Comparison of ENCODE assay signal across 7 cellular contexts in the genomic region with DNA sequence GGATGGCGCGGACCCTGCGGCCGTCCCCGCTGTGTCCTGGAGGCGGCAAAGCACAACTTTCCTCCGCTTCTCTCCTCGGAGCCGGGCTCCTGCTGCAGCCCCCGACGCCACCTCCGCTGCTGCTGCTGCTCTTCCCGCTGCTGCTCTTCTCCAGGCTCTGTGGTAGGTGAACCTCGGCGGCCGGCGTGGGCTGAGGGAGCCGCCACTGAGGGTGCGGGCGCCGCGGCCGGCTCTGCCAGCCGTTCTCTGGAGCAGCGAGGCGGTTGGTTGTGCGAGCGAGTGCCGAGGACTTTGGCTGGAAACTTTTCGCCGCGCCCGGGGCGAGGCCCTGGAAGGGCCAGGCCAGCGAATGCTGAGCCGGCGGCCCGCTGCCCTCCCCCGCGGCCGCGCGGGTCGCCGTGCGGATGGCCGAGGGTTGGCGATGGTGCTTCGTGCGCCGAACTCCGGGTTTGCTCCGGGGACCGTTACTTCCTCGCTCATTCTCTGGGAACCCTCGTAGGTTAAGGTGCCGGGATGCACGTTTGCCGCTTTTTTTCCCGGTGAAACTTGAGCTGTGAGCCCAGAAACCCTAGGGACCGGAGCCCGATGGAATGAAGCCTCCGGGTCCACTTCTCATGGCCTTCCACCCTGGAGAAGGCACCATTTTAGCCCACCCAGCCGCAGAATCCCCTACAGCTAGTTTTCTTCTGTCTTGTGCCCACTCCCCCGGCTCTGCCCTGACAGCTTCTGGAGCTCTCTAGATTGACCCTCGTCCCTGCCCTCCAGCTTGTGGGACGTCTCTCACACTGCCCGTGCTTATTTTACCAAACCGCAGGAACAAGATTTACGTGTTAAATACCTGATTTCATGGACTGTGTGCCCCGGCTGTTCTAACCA. TPM values are rescaled to one million over a fixed set of nuclear protein-coding genes. Genes with fewer than 3 reads are reported as not detected.
DNase-seq lines count a peak whose midpoint lies in the region; ATAC-seq and TF ChIP-seq lines count a peak whose summit lies in the region.

No MANE protein-coding gene starts in this region.

- H3K27me3 Mint-ChIP-seq in T-cell, result peaks cover 23 to 28% of the 10 kb centered on the region in 2 donors

- peaks cover 33 to 44% (median 43%) of the 10 kb centered on the region in 3 donors for H3K4me1 Mint-ChIP-seq in T-cell

- intact Hi-C loops in lower leg skin (cut with DNase I; ENCODE audit: low total_unique reads), result no loop called here

- 1% methylated on average over 32 to 47 of the region's 71 CpGs for WGBS in lower leg skin, 2 donors

- CTCF ChIA-PET in T-cell (lab: Charles Lee), result interaction anchor here in 1 of 2 donors (1.1 kb wide), 1 partner anchor 8 kb away, joined by 5 read pairs; no protein-coding TSS in a partner anchor

- no peak for TF ChIP-seq POLR2A in lower leg skin (IDR thresholded peaks at IDR 0.05)

- peak in 11 of 34 experiments; percentile 1 to 27 (median 15) for DNase-seq in T-cell
- DNase-seq in choroid plexus epithelial cell (ENCODE audit: low read depth), result peak; percentile 77
- peak in 1 of 2 donors; percentile 86 for DNase-seq in lower leg skin (ENCODE audit: low spot score in 2 of 2)
- peak; percentile 3 for DNase-seq in stimulated activated CD8-positive, alpha-beta memory T cell treated with anti-CD3 and anti-CD28 coated beads, Interleukin-4, amount 100 ng/mL, for 24 hours (ENCODE audit: low read depth)
- no peak for DNase-seq in AML-193 (lab: John Stamatoyannopoulos, UW)

- no peaks in the 10 kb centered on the region for H3K9me3 Mint-ChIP-seq in T-cell

- H3K36me3 Mint-ChIP-seq in T-cell, result no peaks in the 10 kb centered on the region

- peak overlapping the region; percentile 85 to 99 (median 90) for H3K4me3 Mint-ChIP-seq in T-cell

- TF ChIP-seq CTCF in choroid plexus epithelial cell (conservative IDR thresholded peaks at IDR 0.05; ENCODE audit: low read depth, low read length), result no peak
- no peak for TF ChIP-seq CTCF in lower leg skin (IDR thresholded peaks at IDR 0.05)

- POLR2A ChIA-PET in T-cell (lab: Charles Lee), result no interaction called here

- H3K4me3 ChIP-seq in choroid plexus epithelial cell (ENCODE audit: low read depth, low read length) (peak overlapping the region; percentile 73), lower leg skin (ENCODE audit: low read depth, poor library complexity, severe bottlenecking) (peak overlapping the region; percentile 50)

- peak; percentile 28 for ATAC-seq in GM18907 (IDR thresholded peaks at IDR 0.05; ENCODE audit: unreplicated experiment)
- peak; percentile 29 for ATAC-seq in HG02973 (IDR thresholded peaks at IDR 0.05; ENCODE audit: unreplicated experiment)
- ATAC-seq in T-cell (replicated peaks in 1 of 4), result peak; percentile 20 to 50 (median 30)

- H3K27ac Mint-ChIP-seq in T-cell, result peak overlapping the region in 1 of 2 donors; percentile 60

RNA-seq across cellular contexts. Expression of a gene that starts 0.6 kb away (rescaled TPM):
- total RNA-seq in T-cell, result 10 to 100 TPM in 1 of 5 donors, 1 to 10 TPM in 4; 6.7 to 11.3 (median 8.4) TPM
- total RNA-seq in lower leg skin, result 1 to 10 TPM; 4.4 to 7.1 (median 5.8) TPM

Comparison
In these comparisons a context has a peak if more than half of its experiments do, and no peak if none do; other contexts are left out.
1. DNase-seq: peak in choroid plexus epithelial cell (single experiment) and stimulated activated CD8-positive, alpha-beta memory T cell treated with anti-CD3 and anti-CD28 coated beads, Interleukin-4, amount 100 ng/mL, for 24 hours (single experiment); none in AML-193 (0 of 2).
2. Peak in every context shown above with its lines, with median percentiles within 50 percentile points of each other: ATAC-seq.